In the genomic region with DNA sequence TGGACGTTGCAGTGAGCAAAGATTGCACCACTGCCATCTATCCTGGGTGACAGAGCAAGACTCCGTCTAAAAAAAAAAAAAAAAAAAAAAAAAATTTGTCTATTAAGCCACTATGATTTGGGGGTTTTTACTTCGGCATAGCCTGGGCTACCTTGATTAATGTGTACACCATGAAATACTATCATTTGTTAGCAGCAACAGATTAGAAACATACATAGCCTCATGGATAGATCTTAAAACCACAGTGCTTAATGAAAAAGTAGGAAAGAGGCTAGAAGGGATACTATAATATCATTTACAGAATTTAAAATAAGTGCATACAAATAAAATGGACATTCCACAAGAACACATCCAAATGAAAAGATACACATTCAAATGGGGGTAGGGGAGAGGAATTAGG, we compare ENCODE assay signal across 37 cellular contexts.
A peak's percentile ranks its signal among the peaks of the same experiment; 100 is the strongest.
DNase-seq lines count a peak whose midpoint lies in the region; ATAC-seq, FAIRE-seq and TF ChIP-seq lines count a peak whose summit lies in the region.
"Had no signal": no experiment of that assay in that cellular context is flagged by ENCODE, and none has a peak within 500 bp of the region (broad histone marks: within the 10 kb centered on the region; RNA-seq: fewer than 3 reads in every experiment).

No MANE protein-coding gene starts in this region.

- H2AFZ ChIP-seq in IMR-90 (replicated peaks; ENCODE audit: low read length, poor library complexity) (no peak overlapping the region), K562 (ENCODE audit: low read depth, low read length) (no peak overlapping the region), Karpas-422 (ENCODE audit: low read length) (no peak overlapping the region)

- no peak overlapping the region for H4K5ac ChIP-seq in IMR-90 (ENCODE audit: low read depth, low read length)

- H4K91ac ChIP-seq in IMR-90 (ENCODE audit: insufficient read depth, low read depth, low read length), result no peak overlapping the region

- no CpG with 5 or more reads among the region's 3 CpGs for WGBS in IMR-90 (ENCODE audit: extremely low coverage in 2 of 2, insufficient read length in 1 of 2), 2 experiments
- WGBS in K562 (ENCODE audit: insufficient coverage, low coverage, missing lambda C conversion rate), result 76% methylated on average over 3 of the region's 3 CpGs
- WGBS in endodermal cell (ENCODE audit: insufficient coverage in 1 of 2, insufficient read length in 1 of 2), 2 experiments, result 95% methylated on average over 3 of the region's 3 CpGs; no CpG with 5 or more reads in 1 of the 2 experiments

- H3K27me3 Mint-ChIP-seq in HFFc6 (ENCODE audit: insufficient read depth) (no peaks in the 10 kb centered on the region; the same call in 1 of the 2 replicates), endodermal cell (ENCODE audit: insufficient read depth) (no peaks in the 10 kb centered on the region), glutamatergic neuron (ENCODE audit: unreplicated experiment) (peaks cover 2% of the 10 kb centered on the region)
- H3K27me3 Mint-ChIP-seq: B cell; CD4-positive, CD25-positive, alpha-beta regulatory T cell; CD8-positive, alpha-beta memory T cell had no signal

- H3K4ac ChIP-seq in IMR-90 (ENCODE audit: low read depth, low read length), result peak overlapping the region; percentile 44; the same call in 1 of the 2 replicates

- TF ChIP-seq CTCF in HFFc6 (IDR thresholded peaks at IDR 0.05) (no peak), IMR-90 (conservative IDR thresholded peaks at IDR 0.05; ENCODE audit: low read depth, low read length) (no peak), K562 (IDR thresholded peaks at IDR 0.05 in 2 of 3, conservative IDR thresholded peaks at IDR 0.05 in 1 of 3; ENCODE audit: insufficient read depth in 2 of 3, low read depth in 1 of 3, low read length in 3 of 3) (no peak), endodermal cell (conservative IDR thresholded peaks at IDR 0.05) (no peak), glutamatergic neuron (IDR thresholded peaks at IDR 0.05; ENCODE audit: partially characterized antibody, unreplicated experiment) (no peak)

- CTCF ChIA-PET in IMR-90 (lab: Yijun Ruan, JAX) (no interaction called here), K562 (lab: Yijun Ruan, JAX; ENCODE audit: low intra/inter-chr PET ratio) (interaction anchor here (0.6 kb wide), 1 partner anchor 423 kb away, joined by 3 read pairs; no protein-coding TSS in a partner anchor)

- POLR2A ChIA-PET in IMR-90 (lab: Charles Lee; ENCODE audit: unreplicated experiment) (no interaction called here), K562 (lab: Yijun Ruan, JAX) (interaction anchor here (1.2 kb wide), 1 partner anchor 10 kb away, joined by 4 read pairs; no protein-coding TSS in a partner anchor)

- no peak overlapping the region for H3K4me3 ChIP-seq in IMR-90 (ENCODE audit: insufficient read depth, low read depth, low read length)
- no peak overlapping the region for H3K4me3 ChIP-seq in K562
- peak overlapping the region; percentile 12 for H3K4me3 ChIP-seq in endodermal cell (ENCODE audit: low read length)
- no peak overlapping the region for H3K4me3 ChIP-seq in Karpas-422 (ENCODE audit: low read length)
- H3K4me3 ChIP-seq: A549; BLaER1; BLaER1 treated with 17β-estradiol and CSF1 and Interleukin-3, amounts not matched to agents 10 nM and 100 nM had no signal

- H3K56ac ChIP-seq in IMR-90 (ENCODE audit: extremely low read depth, insufficient read depth, low read length), result no peak overlapping the region

- H4K8ac ChIP-seq in IMR-90 (ENCODE audit: low read depth in 2 of 2, low read length in 2 of 2), result no peak overlapping the region

- no peaks in the 10 kb centered on the region for H4K20me1 ChIP-seq in IMR-90 (ENCODE audit: insufficient read depth, low read length)
- H4K20me1 ChIP-seq in K562 (replicated peaks; ENCODE audit: control insufficient read depth, insufficient read depth, low read length), result no peaks in the 10 kb centered on the region
- H4K20me1 ChIP-seq in Karpas-422 (ENCODE audit: insufficient read depth, low read depth, low read length), result no peaks in the 10 kb centered on the region
- H4K20me1 ChIP-seq: BLaER1; BLaER1 treated with 17β-estradiol and CSF1 and Interleukin-3, amounts not matched to agents 10 nM and 100 nM had no signal

- H3K9me2 ChIP-seq in Karpas-422 (replicated peaks; ENCODE audit: insufficient read depth, low read length), result no peaks in the 10 kb centered on the region

- H3K4me2 ChIP-seq in IMR-90 (ENCODE audit: low read depth, low read length) (no peak overlapping the region), K562 (ENCODE audit: insufficient read depth, low read length) (no peak overlapping the region), Karpas-422 (ENCODE audit: low read depth, low read length, poor library complexity, severe bottlenecking) (no peak overlapping the region)
- H3K4me2 ChIP-seq: A549; BLaER1; BLaER1 treated with 17β-estradiol and CSF1 and Interleukin-3, amounts not matched to agents 10 nM and 100 nM had no signal

- H3K4me1 Mint-ChIP-seq in HFFc6 (ENCODE audit: low read depth) (peaks cover 74% of the 10 kb centered on the region), endodermal cell (peaks cover 11% of the 10 kb centered on the region), glutamatergic neuron (ENCODE audit: low read depth, unreplicated experiment) (no peaks in the 10 kb centered on the region)
- H3K4me1 Mint-ChIP-seq: CD4-positive, alpha-beta memory T cell; CD4-positive, CD25-positive, alpha-beta regulatory T cell; CD8-positive, alpha-beta memory T cell had no signal

- H3K4me1 ChIP-seq in IMR-90 (ENCODE audit: control insufficient read depth, insufficient read depth, low read length), result peaks cover 8% of the 10 kb centered on the region; the same call in 1 of the 2 replicates
- peaks cover 0 to 14% of the 10 kb centered on the region in 2 experiments; a peak in 2 of 5 replicates for H3K4me1 ChIP-seq in K562 (replicated peaks in 1 of 2; ENCODE audit: control insufficient read depth in 2 of 2, insufficient read depth in 2 of 2, low read length in 2 of 2)
- H3K4me1 ChIP-seq in endodermal cell (ENCODE audit: control insufficient read depth, insufficient read depth, low read length), result no peaks in the 10 kb centered on the region
- H3K4me1 ChIP-seq in Karpas-422 (ENCODE audit: low read length), result no peaks in the 10 kb centered on the region
- H3K4me1 ChIP-seq: BE2C, BLaER1 had no signal

- no peak overlapping the region for H3K9ac ChIP-seq in IMR-90 (ENCODE audit: low read depth, low read length)
- H3K9ac ChIP-seq in K562 (ENCODE audit: insufficient read depth in 1 of 2, low read depth in 2 of 2, low read length in 2 of 2), result no peak overlapping the region
- H3K9ac ChIP-seq in endodermal cell (ENCODE audit: extremely low read depth, low read length, poor library complexity, severe bottlenecking), result no peak overlapping the region
- no peak overlapping the region for H3K9ac ChIP-seq in Karpas-422 (ENCODE audit: low read length)
- H3K9ac ChIP-seq: BLaER1; BLaER1 treated with 17β-estradiol and CSF1 and Interleukin-3, amounts not matched to agents 10 nM and 100 nM had no signal

- peaks cover 32% of the 10 kb centered on the region for H3K36me3 Mint-ChIP-seq in HFFc6 (ENCODE audit: low read depth)
- H3K36me3 Mint-ChIP-seq in endodermal cell (ENCODE audit: low read depth), result peaks cover 90% of the 10 kb centered on the region
- peaks cover 25% of the 10 kb centered on the region for H3K36me3 Mint-ChIP-seq in glutamatergic neuron (ENCODE audit: unreplicated experiment)
- H3K36me3 Mint-ChIP-seq: CD14-positive monocyte; CD4-positive, CD25-positive, alpha-beta regulatory T cell; CD8-positive, alpha-beta T cell had no signal

- intact Hi-C loops in IMR-90 (cut with micrococcal nuclease), result loop anchor here (5.0 kb wide), 1 partner anchor 87 kb away; no protein-coding TSS in a partner anchor
- intact Hi-C loops in K562 (cut with micrococcal nuclease), result no loop called here
- intact Hi-C loops in posterior vena cava (cut with DNase I), result loop anchor here in 1 of 2 donors (10.0 kb wide), 1 partner anchor 695 kb away; no protein-coding TSS in a partner anchor

- no peak for DNase-seq in HFFc6
- DNase-seq in IMR-90, result no peak
- no peak for DNase-seq in K562 (ENCODE audit: extremely low read depth in 1 of 4, low spot score in 3 of 4)
- no peak for DNase-seq in endodermal cell
- no peak for DNase-seq in KG1 (lab: John Stamatoyannopoulos, UW)
- no peak for DNase-seq in glutamatergic neuron
- DNase-seq in posterior vena cava (ENCODE audit: low spot score), result no peak
- DNase-seq in Karpas-422, result no peak
- DNase-seq: 8988T; ACHN; AML-193; BE2C; C1 segment of cervical spinal cord; Caco-2; Calu3; CD4-positive, alpha-beta memory T cell; CD4-positive, alpha-beta T cell; CD4-positive, CD25-positive, alpha-beta regulatory T cell; CD8-positive, alpha-beta memory T cell; CD8-positive, alpha-beta T cell; COR-L47; DMS 273 treated with DMSO at 0.1 percent for 48 hours; DMS153; DMS53; DMS79; DMS79 treated with DMSO at 0.1 percent for 48 hours; DND-41; EL had no signal

- H3K36me3 ChIP-seq in IMR-90 (ENCODE audit: control insufficient read depth, insufficient read depth, low read length) (no peaks in the 10 kb centered on the region), K562 (ENCODE audit: control insufficient read depth, insufficient read depth, low read length) (peaks cover 65% of the 10 kb centered on the region), endodermal cell (ENCODE audit: control insufficient read depth, insufficient read depth, low read length) (peaks cover 87% of the 10 kb centered on the region), Karpas-422 (ENCODE audit: insufficient read depth, low read length) (no peaks in the 10 kb centered on the region)
- H3K36me3 ChIP-seq: BE2C, BLaER1 had no signal

- no peak for TF ChIP-seq EP300 in K562 (IDR thresholded peaks at IDR 0.05; ENCODE audit: low read length)

- H3K4me3 Mint-ChIP-seq in HFFc6, result no peak overlapping the region
- no peak overlapping the region for H3K4me3 Mint-ChIP-seq in endodermal cell
- H3K4me3 Mint-ChIP-seq in glutamatergic neuron (ENCODE audit: unreplicated experiment), result no peak overlapping the region
- H3K4me3 Mint-ChIP-seq: B cell; CD14-positive monocyte; CD4-positive, alpha-beta memory T cell; CD4-positive, alpha-beta T cell; CD4-positive, CD25-positive, alpha-beta regulatory T cell; CD8-positive, alpha-beta memory T cell; CD8-positive, alpha-beta T cell had no signal

- H3K18ac ChIP-seq in IMR-90 (ENCODE audit: low read depth, low read length), result no peak overlapping the region

- H3K79me2 ChIP-seq in K562 (ENCODE audit: control insufficient read depth, insufficient read depth, low read length), result no peaks in the 10 kb centered on the region
- no peaks in the 10 kb centered on the region for H3K79me2 ChIP-seq in Karpas-422 (ENCODE audit: low read length)

- H2BK20ac ChIP-seq in IMR-90 (ENCODE audit: low read depth, low read length), result no peak overlapping the region

- dilution Hi-C loops in IMR-90 (cut with HindIII; ENCODE audit: low sequenced_read_pairs, unreplicated experiment), result no loop called here

- no peak for FAIRE-seq in K562 (lab: Jason Lieb, UNC)
- FAIRE-seq: A204.1, A549, D721Med had no signal

- H3K14ac ChIP-seq in IMR-90 (replicated peaks; ENCODE audit: low read depth, low read length), result no peak overlapping the region

- H3K9me3 ChIP-seq in IMR-90 (ENCODE audit: control insufficient read depth, insufficient read depth, low read length), result peaks cover 10% of the 10 kb centered on the region
- peaks cover 43% of the 10 kb centered on the region for H3K9me3 ChIP-seq in K562 (replicated peaks; ENCODE audit: control insufficient read depth, insufficient read depth, low read depth, low read length)
- peaks cover 77% of the 10 kb centered on the region for H3K9me3 ChIP-seq in endodermal cell (ENCODE audit: control insufficient read depth, low read length)
- peaks cover 28% of the 10 kb centered on the region for H3K9me3 ChIP-seq in Karpas-422 (ENCODE audit: low read length)

- no peak overlapping the region; the same call in 1 of the 2 replicates for H2BK120ac ChIP-seq in IMR-90 (ENCODE audit: low read depth, low read length)

- 0 out of 2 replicates have a peak overlapping the region, but pooled peaks have one; percentile 11 for H2AK5ac ChIP-seq in IMR-90 (ENCODE audit: low read depth, low read length)

- H3K27ac ChIP-seq in IMR-90 (ENCODE audit: insufficient read depth, low read length) (no peak overlapping the region), K562 (ENCODE audit: extremely low read depth, low read depth, low read length) (no peak overlapping the region), endodermal cell (ENCODE audit: low read depth, low read length) (no peak overlapping the region), Karpas-422 (ENCODE audit: low read length) (no peak overlapping the region)
- H3K27ac ChIP-seq: 22Rv1; A549; BLaER1; BLaER1 treated with 17β-estradiol and CSF1 and Interleukin-3, amounts not matched to agents 10 nM and 100 nM; C4-2B had no signal

- in situ Hi-C loops in IMR-90 (cut with MboI; ENCODE audit: low sequenced_read_pairs), result no loop called here
- in situ Hi-C loops in K562 (cut with MboI), result no loop called here

- no peaks in the 10 kb centered on the region; a peak in 1 of 4 replicates for H3K79me1 ChIP-seq in IMR-90 (ENCODE audit: low read depth in 1 of 2, low read length in 2 of 2)

- H2BK5ac ChIP-seq in IMR-90 (ENCODE audit: low read depth, low read length, poor library complexity, severe bottlenecking), result no peak overlapping the region

- peaks cover 29% of the 10 kb centered on the region for H3K9me3 Mint-ChIP-seq in HFFc6
- H3K9me3 Mint-ChIP-seq in endodermal cell, result peaks cover 49% of the 10 kb centered on the region
- peaks cover 9% of the 10 kb centered on the region for H3K9me3 Mint-ChIP-seq in glutamatergic neuron (ENCODE audit: unreplicated experiment)

- TF ChIP-seq RAD21 in IMR-90 (IDR thresholded peaks at IDR 0.05; ENCODE audit: low read length) (no peak), K562 (CRISPR knock-in tag; conservative IDR thresholded peaks at IDR 0.05 in 1 of 2, IDR thresholded peaks at IDR 0.05 in 1 of 2) (no peak)

- peak overlapping the region; percentile 66; the same call in 1 of the 3 replicates for H2BK15ac ChIP-seq in IMR-90 (ENCODE audit: low read depth, low read length)

- no peak for ATAC-seq in IMR-90 (ENCODE audit: low read depth)
- ATAC-seq in K562, result no peak
- ATAC-seq: A549; CD8-positive, alpha-beta T cell had no signal

- peak overlapping the region; percentile 91 for H3K27ac Mint-ChIP-seq in HFFc6
- no peak overlapping the region for H3K27ac Mint-ChIP-seq in endodermal cell
- H3K27ac Mint-ChIP-seq in glutamatergic neuron (ENCODE audit: unreplicated experiment), result no peak overlapping the region
- H3K27ac Mint-ChIP-seq: B cell; CD14-positive monocyte; CD4-positive, alpha-beta memory T cell; CD4-positive, alpha-beta T cell; CD4-positive, CD25-positive, alpha-beta regulatory T cell; CD8-positive, alpha-beta memory T cell; CD8-positive, alpha-beta T cell had no signal

- no peak overlapping the region for H2AK9ac ChIP-seq in IMR-90 (replicated peaks; ENCODE audit: low read depth, low read length, poor library complexity)

- TF ChIP-seq POLR2A in IMR-90 (IDR thresholded peaks at IDR 0.05; ENCODE audit: low read depth, low read length) (no peak), K562 (conservative IDR thresholded peaks at IDR 0.05) (no peak)

- H3K9me1 ChIP-seq in IMR-90 (ENCODE audit: insufficient read depth, low read length) (peaks cover 6% of the 10 kb centered on the region; the same call in 1 of the 2 replicates), K562 (ENCODE audit: control insufficient read depth, insufficient read depth, low read length) (no peaks in the 10 kb centered on the region)

- H3K27me3 ChIP-seq in IMR-90 (ENCODE audit: control insufficient read depth, insufficient read depth, low read length) (no peaks in the 10 kb centered on the region), K562 (ENCODE audit: control insufficient read depth in 2 of 2, insufficient read depth in 2 of 2, low read length in 2 of 2) (no peaks in the 10 kb centered on the region), endodermal cell (ENCODE audit: control insufficient read depth, insufficient read depth, low read length, poor library complexity, severe bottlenecking) (no peaks in the 10 kb centered on the region), Karpas-422 (ENCODE audit: low read length) (no peaks in the 10 kb centered on the region)
- H3K27me3 ChIP-seq: BE2C; BLaER1; BLaER1 treated with 17β-estradiol and CSF1 and Interleukin-3, amounts not matched to agents 10 nM and 100 nM had no signal

- H3K23ac ChIP-seq in IMR-90 (ENCODE audit: low read depth, low read length), result no peak overlapping the region

- BruUV-seq in IMR-90 (replicated peaks; lab: Mats Ljungman, UMichigan) (no TSS peak), K562 (replicated peaks; lab: Mats Ljungman, UMichigan) (no TSS peak)
